Comparison of ENCODE assay signal across 8 cellular contexts in the genomic region with DNA sequence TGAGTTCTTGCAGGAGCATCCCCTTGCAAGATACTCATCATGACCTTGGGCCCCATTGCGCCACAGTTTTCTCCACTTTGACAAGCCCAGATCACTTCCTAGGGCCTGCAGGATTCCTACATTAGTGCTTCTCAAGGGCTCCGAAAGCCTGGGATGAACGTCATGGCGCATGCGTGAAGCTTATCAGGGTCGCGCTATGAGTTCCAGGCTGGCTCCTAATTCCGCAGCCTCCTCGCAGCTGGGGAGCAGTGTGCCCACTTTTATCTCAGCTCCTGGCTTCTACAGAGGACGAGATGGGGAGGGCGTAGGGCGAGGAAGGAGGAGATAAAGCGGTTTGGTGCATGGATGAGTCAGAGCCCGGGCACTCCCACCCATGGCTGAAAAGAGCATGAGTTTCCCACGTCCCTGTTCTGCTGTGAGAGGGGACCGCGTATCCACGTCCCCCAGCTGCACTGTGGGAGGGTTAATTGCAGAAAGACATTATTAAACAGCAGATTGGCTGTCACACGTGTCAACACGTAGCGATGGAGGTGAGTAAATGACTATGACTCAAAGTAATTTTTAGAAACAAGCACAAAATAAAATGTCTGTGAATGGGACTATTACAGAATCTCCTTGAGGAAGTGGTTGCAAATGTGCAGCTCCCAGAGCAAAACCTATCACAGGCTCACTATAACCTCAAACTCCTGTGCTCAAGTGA.
DNase-seq lines count a peak whose midpoint lies in the region; ATAC-seq and TF ChIP-seq lines count a peak whose summit lies in the region.

No MANE protein-coding gene starts in this region.

- H3K27me3 ChIP-seq in esophagus muscularis mucosa: no peaks in the 10 kb centered on the region
- H3K27me3 ChIP-seq in psoas muscle (ENCODE audit: insufficient read depth in 3 of 3, low read length in 2 of 3): no peaks in the 10 kb centered on the region

- H3K9me3 ChIP-seq in esophagus muscularis mucosa (no peaks in the 10 kb centered on the region), psoas muscle (no peaks in the 10 kb centered on the region)

- peak overlapping the region in 4 of 10 donors; percentile 22 to 72 (median 57) for H3K4me3 Mint-ChIP-seq in naive thymus-derived CD8-positive, alpha-beta T cell

- ATAC-seq in psoas muscle (peak in 1 of 4 donors; percentile 53), HG02852 (IDR thresholded peaks at IDR 0.05; ENCODE audit: unreplicated experiment) (no peak)
- no peak for ATAC-seq in naive thymus-derived CD8-positive, alpha-beta T cell

- H3K27me3 Mint-ChIP-seq in naive thymus-derived CD8-positive, alpha-beta T cell: peaks cover 0 to 7% (median 4%) of the 10 kb centered on the region in 5 donors

- H3K4me1 ChIP-seq in esophagus muscularis mucosa: peaks cover 0 to 4% (median 0%) of the 10 kb centered on the region in 4 donors
- H3K4me1 ChIP-seq in psoas muscle: no peaks in the 10 kb centered on the region

- peak overlapping the region; percentile 14 to 33 (median 21) for H3K4me3 ChIP-seq in esophagus muscularis mucosa
- H3K4me3 ChIP-seq in psoas muscle: peak overlapping the region; percentile 22

- WGBS in esophagus muscularis mucosa: 64% methylated on average over 21 of the region's 21 CpGs
- WGBS in psoas muscle, 3 donors: 50 to 54% (median 53%) methylated on average over 21 of the region's 21 CpGs

- no peaks in the 10 kb centered on the region for H3K36me3 Mint-ChIP-seq in naive thymus-derived CD8-positive, alpha-beta T cell

- H3K27ac Mint-ChIP-seq in naive thymus-derived CD8-positive, alpha-beta T cell: no peak overlapping the region

- intact Hi-C loops in esophagus muscularis mucosa (cut with DNase I) (no loop called here), psoas muscle (cut with DNase I) (no loop called here)

- peaks cover 1 to 6% (median 3%) of the 10 kb centered on the region in 4 donors for H3K4me1 Mint-ChIP-seq in naive thymus-derived CD8-positive, alpha-beta T cell

- no peak overlapping the region for H3K27ac ChIP-seq in esophagus muscularis mucosa (replicated peaks in 1 of 4)
- no peak overlapping the region for H3K27ac ChIP-seq in psoas muscle

- TF ChIP-seq CTCF in esophagus muscularis mucosa (IDR thresholded peaks at IDR 0.05) (no peak), psoas muscle (IDR thresholded peaks at IDR 0.05) (no peak)

- POLR2A ChIA-PET in naive thymus-derived CD8-positive, alpha-beta T cell (lab: Charles Lee): no interaction called here

- no peak for TF ChIP-seq EP300 in esophagus muscularis mucosa (IDR thresholded peaks at IDR 0.05)

- no peak for TF ChIP-seq POLR2A in esophagus muscularis mucosa (IDR thresholded peaks at IDR 0.05; ENCODE audit: low read depth)

- H3K9me3 Mint-ChIP-seq in naive thymus-derived CD8-positive, alpha-beta T cell: no peaks in the 10 kb centered on the region

- H3K36me3 ChIP-seq in esophagus muscularis mucosa (no peaks in the 10 kb centered on the region), psoas muscle (ENCODE audit: insufficient read depth in 1 of 2, low read depth in 1 of 2) (no peaks in the 10 kb centered on the region)

- peak; percentile 83 for DNase-seq in EL
- no peak for DNase-seq in esophagus muscularis mucosa (ENCODE audit: extremely low spot score)
- DNase-seq in psoas muscle: peak in 1 of 2 donors; percentile 21
- no peak for DNase-seq in naive thymus-derived CD8-positive, alpha-beta T cell
- no peak for DNase-seq in cerebellar cortex (ENCODE audit: low spot score)
- no peak for DNase-seq in stimulated activated naive CD4-positive, alpha-beta T cell (lab: John Stamatoyannopoulos, UW)

TF ChIP-seq in PFSK-1, 5 proteins besides CTCF, POLR2A, EP300 and RAD21:
- TF ChIP-seq TAF1 (IDR thresholded peaks at IDR 0.05; ENCODE audit: borderline replicate concordance, insufficient read depth, low read length): peak; percentile 26; the same call in 1 of the 2 replicates
- 0 out of 2 replicates have a peak, but pooled peaks have one; percentile 17 for TF ChIP-seq SIN3A (IDR thresholded peaks at IDR 0.05; ENCODE audit: borderline replicate concordance, insufficient read depth, low read length)
- TF ChIP-seq, protein P1, sequence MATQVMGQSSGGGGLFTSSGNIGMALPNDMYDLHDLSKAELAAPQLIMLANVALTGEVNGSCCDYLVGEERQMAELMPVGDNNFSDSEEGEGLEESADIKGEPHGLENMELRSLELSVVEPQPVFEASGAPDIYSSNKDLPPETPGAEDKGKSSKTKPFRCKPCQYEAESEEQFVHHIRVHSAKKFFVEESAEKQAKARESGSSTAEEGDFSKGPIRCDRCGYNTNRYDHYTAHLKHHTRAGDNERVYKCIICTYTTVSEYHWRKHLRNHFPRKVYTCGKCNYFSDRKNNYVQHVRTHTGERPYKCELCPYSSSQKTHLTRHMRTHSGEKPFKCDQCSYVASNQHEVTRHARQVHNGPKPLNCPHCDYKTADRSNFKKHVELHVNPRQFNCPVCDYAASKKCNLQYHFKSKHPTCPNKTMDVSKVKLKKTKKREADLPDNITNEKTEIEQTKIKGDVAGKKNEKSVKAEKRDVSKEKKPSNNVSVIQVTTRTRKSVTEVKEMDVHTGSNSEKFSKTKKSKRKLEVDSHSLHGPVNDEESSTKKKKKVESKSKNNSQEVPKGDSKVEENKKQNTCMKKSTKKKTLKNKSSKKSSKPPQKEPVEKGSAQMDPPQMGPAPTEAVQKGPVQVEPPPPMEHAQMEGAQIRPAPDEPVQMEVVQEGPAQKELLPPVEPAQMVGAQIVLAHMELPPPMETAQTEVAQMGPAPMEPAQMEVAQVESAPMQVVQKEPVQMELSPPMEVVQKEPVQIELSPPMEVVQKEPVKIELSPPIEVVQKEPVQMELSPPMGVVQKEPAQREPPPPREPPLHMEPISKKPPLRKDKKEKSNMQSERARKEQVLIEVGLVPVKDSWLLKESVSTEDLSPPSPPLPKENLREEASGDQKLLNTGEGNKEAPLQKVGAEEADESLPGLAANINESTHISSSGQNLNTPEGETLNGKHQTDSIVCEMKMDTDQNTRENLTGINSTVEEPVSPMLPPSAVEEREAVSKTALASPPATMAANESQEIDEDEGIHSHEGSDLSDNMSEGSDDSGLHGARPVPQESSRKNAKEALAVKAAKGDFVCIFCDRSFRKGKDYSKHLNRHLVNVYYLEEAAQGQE (IDR thresholded peaks at IDR 0.05; ENCODE audit: insufficient read depth in 1 of 2, low read depth in 2 of 2, low read length in 2 of 2): no peak
- TF ChIP-seq FOXP2 (optimal IDR thresholded peaks at IDR 0.05; ENCODE audit: borderline replicate concordance, extremely low read depth, extremely low read length, insufficient read depth): peak; percentile 44
TF ChIP-seq in PFSK-1: peak in this region for 3.
